8 cellular contexts compared by ENCODE assay signal in genomic region chr5:134845852-134846640, GRCh38.
DNase-seq lines count a peak whose midpoint lies in the region; ATAC-seq lines count a peak whose summit lies in the region.

C5orf24 (plus strand) TSS chr5:134845968; CDS start chr5:134854901, 8,933 bp downstream.

- H3K9me3 Mint-ChIP-seq in effector memory CD8-positive, alpha-beta T cell: no peaks in the 10 kb centered on the region
- no peaks in the 10 kb centered on the region for H3K9me3 Mint-ChIP-seq in memory B cell

- peaks cover 20 to 28% of the 10 kb centered on the region in 2 donors for H3K4me1 Mint-ChIP-seq in effector memory CD8-positive, alpha-beta T cell (ENCODE audit: low read depth in 2 of 2)
- H3K4me1 Mint-ChIP-seq in memory B cell: peaks cover 18% of the 10 kb centered on the region

- H3K27ac Mint-ChIP-seq in effector memory CD8-positive, alpha-beta T cell: peak within 1 kb of the TSS; percentile 96 to 97
- peak within 1 kb of the TSS; percentile 98 for H3K27ac Mint-ChIP-seq in memory B cell

- peaks cover 41% of the 10 kb centered on the region for H3K36me3 Mint-ChIP-seq in effector memory CD8-positive, alpha-beta T cell (ENCODE audit: insufficient read depth)
- H3K36me3 Mint-ChIP-seq in memory B cell: peaks cover 4% of the 10 kb centered on the region

- H3K4me3 Mint-ChIP-seq in effector memory CD8-positive, alpha-beta T cell: peak within 1 kb of the TSS; percentile 91 to 93
- peak within 1 kb of the TSS; percentile 92 for H3K4me3 Mint-ChIP-seq in memory B cell

- ATAC-seq in GM19468 (IDR thresholded peaks at IDR 0.05; ENCODE audit: extremely low read depth, unreplicated experiment): peak; percentile 92
- ATAC-seq in effector memory CD8-positive, alpha-beta T cell (replicated peaks): peak; percentile 92
- ATAC-seq in memory B cell (ENCODE audit: low read depth): peak; percentile 89

- no peaks in the 10 kb centered on the region for H3K27me3 Mint-ChIP-seq in effector memory CD8-positive, alpha-beta T cell
- no peaks in the 10 kb centered on the region for H3K27me3 Mint-ChIP-seq in memory B cell

- DNase-seq in COLO668 (lab: John Stamatoyannopoulos, UW; ENCODE audit: unreplicated experiment): peak; percentile 93
- peak; percentile 78 for DNase-seq in HS-5 (ENCODE audit: low read depth)
- peak; percentile 93 for DNase-seq in NOMO-1 treated with dmso at 0.1 percent for 144 hours (lab: John Stamatoyannopoulos, UW; ENCODE audit: unreplicated experiment)
- peak; percentile 69 to 85 (median 82) for DNase-seq in activated CD8-positive, alpha-beta memory T cell treated with anti-CD3 and anti-CD28 coated beads for 48 hours (ENCODE audit: low read depth in 2 of 3, low spot score in 2 of 3)
- DNase-seq in effector memory CD8-positive, alpha-beta T cell: peak; percentile 87 to 89 (median 88)
- peak; percentile 80 to 84 for DNase-seq in memory B cell (ENCODE audit: low spot score in 2 of 2)
- DNase-seq in stimulated activated CD8-positive, alpha-beta memory T cell treated with anti-CD3 and anti-CD28 coated beads, Interleukin-12 subunit alpha, Interleukin-12 subunit beta, amount 100 ng/mL, for 1 hour (ENCODE audit: low read depth): peak; percentile 82

Comparison
In these comparisons a context has a peak if more than half of its experiments do, and no peak if none do; other contexts are left out.
1. Peak in every context shown above with its lines: DNase-seq and ATAC-seq.